Comparison of ENCODE assay signal across 25 cellular contexts in the genomic region with DNA sequence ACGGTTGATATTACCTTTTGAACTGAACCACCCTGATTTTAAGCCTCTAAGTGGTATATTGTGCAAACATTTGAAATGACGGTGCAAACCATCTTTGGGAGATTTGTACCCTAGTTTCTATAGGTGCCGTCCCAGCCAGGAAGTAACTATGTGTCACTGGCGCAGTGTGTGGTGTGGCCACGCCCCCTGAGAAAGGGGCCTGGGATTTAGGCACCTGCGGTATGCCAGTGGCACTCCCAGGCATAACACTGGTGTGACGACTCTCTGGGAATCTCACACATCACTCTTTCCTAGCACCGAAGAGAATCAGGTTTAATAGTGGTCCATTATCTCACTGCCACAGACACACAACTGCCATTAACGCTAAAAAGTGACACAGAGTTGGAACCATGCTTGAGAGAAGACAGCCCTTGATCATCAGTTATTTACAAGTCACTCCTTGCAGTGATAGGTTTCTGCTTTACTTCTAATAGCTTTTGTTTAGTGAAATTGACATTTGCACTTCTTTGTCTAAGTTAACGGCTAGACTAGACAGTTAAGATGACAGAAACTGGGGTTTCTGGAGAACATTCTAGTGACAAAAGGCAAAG. TPM values are rescaled to one million over a fixed set of nuclear protein-coding genes. Genes with fewer than 3 reads are reported as not detected.
DNase-seq lines count a peak whose midpoint lies in the region; ATAC-seq and TF ChIP-seq lines count a peak whose summit lies in the region.
"Had no signal": no experiment of that assay in that cellular context is flagged by ENCODE, and none has a peak within 500 bp of the region (broad histone marks: within the 10 kb centered on the region; RNA-seq: fewer than 3 reads in every experiment).

No MANE protein-coding gene starts in this region.

- DNase-seq in H7 (peak; percentile 30), caudate nucleus (lab: John Stamatoyannopoulos, UW) (no peak), left lung (no peak), ascending aorta (ENCODE audit: low spot score in 2 of 2) (no peak)
- DNase-seq: C1 segment of cervical spinal cord; Caco-2; CD8-positive, alpha-beta T cell; DMS79 treated with DMSO at 0.1 percent for 48 hours; GM23248; HCEC 1CT; NCI-H1092; NCI-H1436; NCI-H187; NCI-H2081 treated with DMSO at 0.1 percent for 48 hours; NCI-H524; NCI-H748 treated with DMSO at 0.1 percent for 48 hours; SIG-M5; SK-N-SH had no signal

- H3K9me3 ChIP-seq in left lung = no peaks in the 10 kb centered on the region
- H3K9me3 ChIP-seq in ascending aorta = no peaks in the 10 kb centered on the region
- H3K9me3 ChIP-seq: Caco-2, SK-N-SH had no signal

- H3K27me3 ChIP-seq in H7 (ENCODE audit: control insufficient read depth, insufficient read depth, low read length) = no peaks in the 10 kb centered on the region
- no peaks in the 10 kb centered on the region for H3K27me3 ChIP-seq in left lung
- H3K27me3 ChIP-seq in ascending aorta = no peaks in the 10 kb centered on the region

- ATAC-seq in left lung (peak; percentile 66), GM18520 (IDR thresholded peaks at IDR 0.05; ENCODE audit: unreplicated experiment) (no peak), HG03520 (IDR thresholded peaks at IDR 0.05; ENCODE audit: unreplicated experiment) (no peak), HG02884 (IDR thresholded peaks at IDR 0.05; ENCODE audit: unreplicated experiment) (no peak)
- ATAC-seq: CD8-positive, alpha-beta T cell had no signal

- H3K4me1 ChIP-seq in left lung (no peaks in the 10 kb centered on the region), ascending aorta (no peaks in the 10 kb centered on the region)
- H3K4me1 ChIP-seq: Caco-2 had no signal

- TF ChIP-seq CTCF in left lung (IDR thresholded peaks at IDR 0.05) (no peak), ascending aorta (IDR thresholded peaks at IDR 0.05) (no peak)

- H3K36me3 ChIP-seq in H7 (replicated peaks; ENCODE audit: control insufficient read depth, insufficient read depth, low read length) = no peaks in the 10 kb centered on the region
- no peaks in the 10 kb centered on the region for H3K36me3 ChIP-seq in left lung
- H3K36me3 ChIP-seq in ascending aorta = no peaks in the 10 kb centered on the region

- intact Hi-C loops in left lung (cut with DNase I) (no loop called here), ascending aorta (cut with DNase I) (no loop called here)

- H3K4me3 ChIP-seq in H7 (ENCODE audit: insufficient read depth, low read depth, low read length) (no peak overlapping the region), left lung (no peak overlapping the region), ascending aorta (no peak overlapping the region)
- H3K4me3 ChIP-seq: GM23248 had no signal

- peak overlapping the region; percentile 11 for H3K27ac ChIP-seq in caudate nucleus (ENCODE audit: low read depth, low read length)
- no peak overlapping the region for H3K27ac ChIP-seq in left lung
- no peak overlapping the region for H3K27ac ChIP-seq in ascending aorta
- H3K27ac ChIP-seq: GM23248, HL-60, KMS-11 had no signal

RNA-seq across cellular contexts. Expression of a gene that starts 11.1 kb away (rescaled TPM):
- total RNA-seq in H7 (2014; rRNA removed; shearing (Covaris generic)) = 0.69 and 1.00 TPM in 2 replicates
- total RNA-seq in left lung = 100 to 1,000 TPM; 168 to 453 TPM
- total RNA-seq in ascending aorta = not detected
- total RNA-seq: A673; CD8-positive, alpha-beta T cell; G401; GM23248 had no signal

Comparison
In these comparisons a context has a peak if more than half of its experiments do, and no peak if none do; other contexts are left out.
1. RNA of a gene that starts 11.1 kb away (total RNA-seq): 168 to 453 TPM in left lung; 0.69 to 1.00 TPM in H7 and not detected in ascending aorta (single experiment); every median in the first group is over 10 times any median in the second.